In genomic region chr5:175887463-175887862, GRCh38 we compare ENCODE assay signal across 34 cellular contexts. TPM values are rescaled to one million over a fixed set of nuclear protein-coding genes. Genes with fewer than 3 reads are reported as not detected.
DNase-seq lines count a peak whose midpoint lies in the region; ATAC-seq and TF ChIP-seq lines count a peak whose summit lies in the region.
"Had no signal": no experiment of that assay in that cellular context is flagged by ENCODE, and none has a peak within 500 bp of the region (broad histone marks: within the 10 kb centered on the region; RNA-seq: fewer than 3 reads in every experiment).

No MANE protein-coding gene starts in this region.

- H3K27ac Mint-ChIP-seq in natural killer cell, result no peak overlapping the region
- H3K27ac Mint-ChIP-seq: activated naive CD8-positive, alpha-beta T cell treated with anti-CD3 and anti-CD28 coated beads for 36 hours; CD4-positive, alpha-beta memory T cell; dendritic cell treated with granulocyte-macrophage colony-stimulating factor and Interleukin-4, amounts not matched to agents 40 ng/mL and 50 ng/mL, for 4 days; HFFc6; nephron had no signal

- H3K4me3 ChIP-seq in choroid plexus epithelial cell (ENCODE audit: low read depth, low read length), result no peak overlapping the region
- H3K4me3 ChIP-seq: ascending aorta, esophagus muscularis mucosa, heart left ventricle, lower lobe of right lung, MG63, ovary, transverse colon had no signal

- intact Hi-C loops in natural killer cell (cut with micrococcal nuclease), result no loop called here

- H3K9me3 Mint-ChIP-seq in natural killer cell, result no peaks in the 10 kb centered on the region
- H3K9me3 Mint-ChIP-seq: activated naive CD8-positive, alpha-beta T cell treated with anti-CD3 and anti-CD28 coated beads for 36 hours; dendritic cell treated with granulocyte-macrophage colony-stimulating factor and Interleukin-4, amounts not matched to agents 40 ng/mL and 50 ng/mL, for 4 days; HFFc6; nephron had no signal

- H3K4me1 Mint-ChIP-seq in natural killer cell, result peaks cover 0 to 4% of the 10 kb centered on the region in 2 donors
- H3K4me1 Mint-ChIP-seq: activated naive CD8-positive, alpha-beta T cell treated with anti-CD3 and anti-CD28 coated beads for 36 hours; nephron had no signal

- H3K36me3 Mint-ChIP-seq in natural killer cell, result no peaks in the 10 kb centered on the region

- DNase-seq in DMS79 treated with DMSO at 0.1 percent for 48 hours (lab: John Stamatoyannopoulos, UW) (peak; percentile 22), DMS79 (lab: John Stamatoyannopoulos, UW) (no peak), NCI-H1092 (lab: John Stamatoyannopoulos, UW) (peak; percentile 21), NCI-H748 (lab: John Stamatoyannopoulos, UW; ENCODE audit: unreplicated experiment) (peak; percentile 90), choroid plexus epithelial cell (ENCODE audit: low read depth) (peak; percentile 3), natural killer cell (no peak)
- DNase-seq in NK-92 treated with Interleukin-12 subunit alpha and Interleukin-12 subunit beta, amount 100 ng/mL, for 24 hours (lab: John Stamatoyannopoulos, UW), result no peak
- DNase-seq in activated effector memory CD4-positive, alpha-beta T cell treated with Interleukin-2 at 50 U/mL for 16 hours, result no peak
- DNase-seq: activated CD4-positive, alpha-beta T cell treated with anti-CD3 and anti-CD28 coated beads for 4 hours; activated naive CD8-positive, alpha-beta T cell treated with anti-CD3 and anti-CD28 coated beads for 36 hours; activated T-cell treated with anti-CD3 and anti-CD28 coated beads for 4 hours; AML-193; caudate nucleus; CD4-positive, alpha-beta memory T cell; foreskin keratinocyte; heart left ventricle; HFFc6; KG1; kidney glomerular epithelial cell; lower lobe of right lung; MG63; NCI-H1694 treated with DMSO at 0.1 percent for 48 hours; NCI-H510A; ovary; retina; small intestine; stimulated activated CD4-positive, alpha-beta T cell treated with anti-CD3 and anti-CD28 coated beads, Interleukin-2, amount 100 ng/mL, for 24 hours; transverse colon had no signal

- peaks cover 0 to 6% of the 10 kb centered on the region in 2 donors for H3K27me3 Mint-ChIP-seq in natural killer cell (ENCODE audit: low read depth in 2 of 2)

- no peak for ATAC-seq in natural killer cell
- ATAC-seq: foreskin keratinocyte, heart left ventricle, lower lobe of right lung had no signal

- no peak for TF ChIP-seq CTCF in choroid plexus epithelial cell (conservative IDR thresholded peaks at IDR 0.05; ENCODE audit: low read depth, low read length)
- TF ChIP-seq CTCF in natural killer cell (IDR thresholded peaks at IDR 0.05), result no peak

- H3K4me3 Mint-ChIP-seq in natural killer cell, result no peak overlapping the region
- H3K4me3 Mint-ChIP-seq: activated naive CD8-positive, alpha-beta T cell treated with anti-CD3 and anti-CD28 coated beads for 36 hours; CD4-positive, alpha-beta memory T cell; dendritic cell treated with granulocyte-macrophage colony-stimulating factor and Interleukin-4, amounts not matched to agents 40 ng/mL and 50 ng/mL, for 4 days; HFFc6; nephron had no signal

RNA-seq across cellular contexts. Expression of gene CPLX2, which starts 16.1 kb away (rescaled TPM):
- not detected for total RNA-seq in natural killer cell
- total RNA-seq: activated naive CD8-positive, alpha-beta T cell treated with anti-CD3 and anti-CD28 coated beads for 36 hours; ascending aorta; CD4-positive, alpha-beta memory T cell; Daoy; foreskin keratinocyte; heart left ventricle; HFFc6; mononuclear cell had no signal

Comparison
In these comparisons a context has a peak if more than half of its experiments do, and no peak if none do; other contexts are left out.
1. DNase-seq: peak in DMS79 treated with DMSO at 0.1 percent for 48 hours (single experiment), NCI-H1092 (single experiment), NCI-H748 (single experiment) and choroid plexus epithelial cell (single experiment); none in DMS79 (single experiment), natural killer cell (single experiment), NK-92 treated with Interleukin-12 subunit alpha and Interleukin-12 subunit beta, amount 100 ng/mL, for 24 hours (single experiment) and activated effector memory CD4-positive, alpha-beta T cell treated with Interleukin-2 at 50 U/mL for 16 hours (single experiment).